Comparison of ENCODE assay signal across 13 cellular contexts in the genomic region with DNA sequence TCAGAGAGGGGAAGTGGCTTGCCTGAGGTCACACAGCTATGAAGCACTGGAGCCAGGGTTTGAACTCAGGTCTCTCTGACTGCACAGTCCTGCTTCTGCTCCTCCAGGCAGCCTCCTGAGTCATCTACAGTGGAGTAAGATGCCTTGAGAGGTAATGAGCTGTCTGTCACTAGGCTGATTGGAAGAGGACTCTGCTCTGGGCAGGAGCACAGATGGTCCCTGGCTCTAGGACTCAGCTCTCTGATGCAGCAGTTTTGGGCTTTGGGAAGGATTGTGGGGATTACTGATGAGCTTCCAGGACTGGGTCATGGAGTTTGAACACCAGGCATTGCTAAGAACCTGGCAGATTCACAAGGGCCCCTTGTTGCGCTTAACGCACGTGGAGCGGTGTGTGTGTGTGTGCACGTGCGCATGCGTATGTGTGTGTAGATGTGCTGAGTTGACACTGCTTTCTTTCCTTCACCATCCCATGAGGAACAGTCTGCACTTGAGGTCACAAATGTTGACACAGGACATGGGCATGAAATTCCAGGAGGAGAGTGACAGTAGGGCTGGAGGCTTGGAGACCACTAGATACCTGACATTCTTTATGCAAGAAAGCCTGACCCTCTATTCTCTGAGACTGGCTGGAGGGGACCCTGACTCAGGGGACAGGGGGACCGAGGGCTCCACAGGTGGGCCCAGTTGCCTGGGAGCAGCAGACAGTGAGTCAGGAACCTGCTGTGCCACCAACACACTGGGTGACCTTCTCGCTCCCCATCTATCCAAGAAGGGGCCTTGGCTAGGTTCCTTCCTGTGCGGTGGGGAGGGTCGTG.
DNase-seq lines count a peak whose midpoint lies in the region; ATAC-seq and TF ChIP-seq lines count a peak whose summit lies in the region.
"Had no signal": no experiment of that assay in that cellular context is flagged by ENCODE, and none has a peak within 500 bp of the region (broad histone marks: within the 10 kb centered on the region; RNA-seq: fewer than 3 reads in every experiment).

No MANE protein-coding gene starts in this region.

- peaks cover 11% of the 10 kb centered on the region for H3K27me3 Mint-ChIP-seq in activated naive CD8-positive, alpha-beta T cell treated with anti-CD3 and anti-CD28 coated beads, Interleukin-2, amount 50 U/mL, for 24 hours
- peaks cover 5% of the 10 kb centered on the region for H3K27me3 Mint-ChIP-seq in activated naive CD8-positive, alpha-beta T cell treated with anti-CD3 and anti-CD28 coated beads for 36 hours
- no peaks in the 10 kb centered on the region for H3K27me3 Mint-ChIP-seq in chondrocyte (ENCODE audit: low read depth)
- peaks cover 8% of the 10 kb centered on the region for H3K27me3 Mint-ChIP-seq in nephron (ENCODE audit: low read depth)
- H3K27me3 Mint-ChIP-seq in type B pancreatic cell = no peaks in the 10 kb centered on the region

- peaks cover 14% of the 10 kb centered on the region for H3K4me1 Mint-ChIP-seq in activated naive CD8-positive, alpha-beta T cell treated with anti-CD3 and anti-CD28 coated beads, Interleukin-2, amount 50 U/mL, for 24 hours
- H3K4me1 Mint-ChIP-seq in activated naive CD8-positive, alpha-beta T cell treated with anti-CD3 and anti-CD28 coated beads for 36 hours = no peaks in the 10 kb centered on the region
- H3K4me1 Mint-ChIP-seq in chondrocyte (ENCODE audit: low read depth) (peaks cover 51% of the 10 kb centered on the region), nephron (peaks cover 67% of the 10 kb centered on the region), type B pancreatic cell (ENCODE audit: unreplicated experiment) (peaks cover 50% of the 10 kb centered on the region)

- H3K36me3 Mint-ChIP-seq in activated naive CD8-positive, alpha-beta T cell treated with anti-CD3 and anti-CD28 coated beads, Interleukin-2, amount 50 U/mL, for 24 hours (ENCODE audit: low read depth) = no peaks in the 10 kb centered on the region
- H3K36me3 Mint-ChIP-seq in activated naive CD8-positive, alpha-beta T cell treated with anti-CD3 and anti-CD28 coated beads for 36 hours = no peaks in the 10 kb centered on the region
- no peaks in the 10 kb centered on the region for H3K36me3 Mint-ChIP-seq in chondrocyte (ENCODE audit: low read depth)
- no peaks in the 10 kb centered on the region for H3K36me3 Mint-ChIP-seq in nephron (ENCODE audit: low read depth)
- H3K36me3 Mint-ChIP-seq in type B pancreatic cell = no peaks in the 10 kb centered on the region

- TF ChIP-seq CTCF in chondrocyte (IDR thresholded peaks at IDR 0.05) (no peak), nephron (IDR thresholded peaks at IDR 0.05; ENCODE audit: unreplicated experiment in 3 of 3) (no peak), type B pancreatic cell (conservative IDR thresholded peaks at IDR 0.05) (no peak)

- no peak overlapping the region for H3K4me3 Mint-ChIP-seq in activated naive CD8-positive, alpha-beta T cell treated with anti-CD3 and anti-CD28 coated beads, Interleukin-2, amount 50 U/mL, for 24 hours
- H3K4me3 Mint-ChIP-seq in activated naive CD8-positive, alpha-beta T cell treated with anti-CD3 and anti-CD28 coated beads for 36 hours = no peak overlapping the region
- H3K4me3 Mint-ChIP-seq in chondrocyte (ENCODE audit: unreplicated experiment) (no peak overlapping the region), nephron (peak overlapping the region in 1 of 3 experiments; percentile 31), type B pancreatic cell (no peak overlapping the region)
- H3K4me3 Mint-ChIP-seq: stimulated activated naive CD8-positive, alpha-beta T cell treated with anti-CD3 and anti-CD28 coated beads, Interleukin-15, Interleukin-2, amounts not matched to agents 100 ng/mL and 50 ng/mL, for 24 hours had no signal

- no peaks in the 10 kb centered on the region for H3K9me3 Mint-ChIP-seq in activated naive CD8-positive, alpha-beta T cell treated with anti-CD3 and anti-CD28 coated beads, Interleukin-2, amount 50 U/mL, for 24 hours
- no peaks in the 10 kb centered on the region for H3K9me3 Mint-ChIP-seq in activated naive CD8-positive, alpha-beta T cell treated with anti-CD3 and anti-CD28 coated beads for 36 hours
- H3K9me3 Mint-ChIP-seq in chondrocyte (ENCODE audit: low read depth) = no peaks in the 10 kb centered on the region
- H3K9me3 Mint-ChIP-seq in nephron = no peaks in the 10 kb centered on the region
- no peaks in the 10 kb centered on the region for H3K9me3 Mint-ChIP-seq in type B pancreatic cell
- H3K9me3 Mint-ChIP-seq: stimulated activated naive CD8-positive, alpha-beta T cell treated with anti-CD3 and anti-CD28 coated beads, Interleukin-15, Interleukin-2, amounts not matched to agents 100 ng/mL and 50 ng/mL, for 24 hours had no signal

- peak; percentile 53 for ATAC-seq in activated naive CD8-positive, alpha-beta T cell treated with anti-CD3 and anti-CD28 coated beads, Interleukin-2, amount 50 U/mL, for 24 hours
- ATAC-seq in HG02884 (IDR thresholded peaks at IDR 0.05; ENCODE audit: unreplicated experiment) = no peak

- no peak overlapping the region for H3K27ac Mint-ChIP-seq in activated naive CD8-positive, alpha-beta T cell treated with anti-CD3 and anti-CD28 coated beads, Interleukin-2, amount 50 U/mL, for 24 hours
- H3K27ac Mint-ChIP-seq in activated naive CD8-positive, alpha-beta T cell treated with anti-CD3 and anti-CD28 coated beads for 36 hours = no peak overlapping the region
- H3K27ac Mint-ChIP-seq in chondrocyte (ENCODE audit: unreplicated experiment) (peak overlapping the region; percentile 58), nephron (peak overlapping the region; percentile 63 to 91 (median 64)), type B pancreatic cell (peak overlapping the region; percentile 65)
- H3K27ac Mint-ChIP-seq: stimulated activated naive CD8-positive, alpha-beta T cell treated with anti-CD3 and anti-CD28 coated beads, Interleukin-15, Interleukin-2, amounts not matched to agents 100 ng/mL and 50 ng/mL, for 24 hours had no signal

- DNase-seq in activated naive CD8-positive, alpha-beta T cell treated with anti-CD3 and anti-CD28 coated beads, Interleukin-2, amount 50 U/mL, for 24 hours = no peak
- DNase-seq in activated naive CD8-positive, alpha-beta T cell treated with anti-CD3 and anti-CD28 coated beads for 36 hours = no peak
- peak; percentile 50 for DNase-seq in chondrocyte (ENCODE audit: low spot score)
- no peak for DNase-seq in type B pancreatic cell (ENCODE audit: extremely low spot score, unreplicated experiment)
- DNase-seq in stimulated activated naive CD4-positive, alpha-beta T cell treated with Interleukin-2 at 50 U/mL for 16 hours (lab: John Stamatoyannopoulos, UW) = no peak
- DNase-seq in middle frontal gyrus (ENCODE audit: extremely low spot score, low spot score) = no peak
- DNase-seq: activated CD8-positive, alpha-beta memory T cell treated with anti-CD3 and anti-CD28 coated beads, Interleukin-2, amount 50 U/mL, for 4 hours; hypothalamus; NCI-H1417 treated with DMSO at 0.1 percent for 48 hours; NCI-H2227 treated with DMSO at 0.1 percent for 48 hours had no signal

Comparison
In these comparisons a context has a peak if more than half of its experiments do, and no peak if none do; other contexts are left out.
1. H3K27ac Mint-ChIP-seq: peak in chondrocyte (single experiment), nephron (3 of 3) and type B pancreatic cell (single experiment); none in activated naive CD8-positive, alpha-beta T cell treated with anti-CD3 and anti-CD28 coated beads, Interleukin-2, amount 50 U/mL, for 24 hours (single experiment) and activated naive CD8-positive, alpha-beta T cell treated with anti-CD3 and anti-CD28 coated beads for 36 hours (single experiment).